13 cellular contexts compared by ENCODE assay signal in the genomic region with DNA sequence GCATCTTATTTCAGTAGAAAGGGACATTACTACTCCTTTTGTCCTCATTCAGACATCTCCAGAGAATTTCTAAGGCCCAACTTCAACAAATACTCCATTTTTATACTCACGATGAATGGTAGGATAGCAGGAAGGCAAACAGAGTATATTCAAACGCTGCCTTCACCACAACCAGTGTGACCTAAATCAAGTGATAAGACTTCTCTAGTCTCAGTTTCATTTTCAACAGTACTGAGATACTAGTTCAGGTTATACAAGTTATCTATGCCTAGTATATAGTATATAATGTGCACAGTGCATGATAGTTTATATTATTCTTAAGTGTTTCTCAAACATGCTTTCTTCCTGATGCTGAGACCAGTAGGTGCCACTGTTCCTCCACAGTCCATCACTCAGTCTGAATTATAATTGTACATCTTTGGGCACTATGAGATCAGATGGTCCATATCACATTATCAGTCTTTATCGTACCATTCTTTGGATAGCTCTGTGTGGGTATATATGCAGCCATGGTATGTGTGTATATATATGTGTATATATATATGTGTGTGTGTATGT.
DNase-seq lines count a peak whose midpoint lies in the region; ATAC-seq and TF ChIP-seq lines count a peak whose summit lies in the region.
"Had no signal": no experiment of that assay in that cellular context is flagged by ENCODE, and none has a peak within 500 bp of the region (broad histone marks: within the 10 kb centered on the region; RNA-seq: fewer than 3 reads in every experiment).

No MANE protein-coding gene starts in this region.

- no peaks in the 10 kb centered on the region for H4K20me1 ChIP-seq in hepatocyte (ENCODE audit: insufficient read depth, poor library complexity, severe bottlenecking)

- H3K4me1 ChIP-seq in hepatocyte (ENCODE audit: insufficient read depth) = no peaks in the 10 kb centered on the region

- H3K27me3 Mint-ChIP-seq in Calu3 (ENCODE audit: unreplicated experiment) = no peaks in the 10 kb centered on the region

- no peaks in the 10 kb centered on the region for H3K79me2 ChIP-seq in hepatocyte

- H3K4me3 Mint-ChIP-seq in Calu3 (ENCODE audit: low read depth, unreplicated experiment) = no peak overlapping the region
- H3K4me3 Mint-ChIP-seq: CD4-positive, CD25-positive, alpha-beta regulatory T cell; T-helper 2 cell treated with Interferon-gamma antibody and Interleukin-4, amounts not matched to agents 5 μg/mL and 100 μg/mL, for 36 hours had no signal

- H3K4me2 ChIP-seq in hepatocyte = no peak overlapping the region

- CTCF ChIA-PET in Calu3 (lab: Charles Lee) = no interaction called here

- 84% methylated on average over 3 of the region's 3 CpGs for WGBS in hepatocyte (ENCODE audit: low lambda C conversion rate, missing lambda C conversion rate)

- H3K9me3 ChIP-seq in hepatocyte (ENCODE audit: low read depth) = no peaks in the 10 kb centered on the region

- H3K4me1 Mint-ChIP-seq in Calu3 (ENCODE audit: low read depth, unreplicated experiment) = peaks cover 32% of the 10 kb centered on the region
- H3K4me1 Mint-ChIP-seq: CD4-positive, CD25-positive, alpha-beta regulatory T cell had no signal

- no peaks in the 10 kb centered on the region for H3K9me3 Mint-ChIP-seq in Calu3 (ENCODE audit: low read depth, unreplicated experiment)
- H3K9me3 Mint-ChIP-seq: CD4-positive, CD25-positive, alpha-beta regulatory T cell; T-helper 2 cell treated with Interferon-gamma antibody and Interleukin-4, amounts not matched to agents 5 μg/mL and 100 μg/mL, for 36 hours had no signal

- no peak overlapping the region for H3K27ac ChIP-seq in hepatocyte

- ATAC-seq in HG03159 (IDR thresholded peaks at IDR 0.05; ENCODE audit: unreplicated experiment) (peak; percentile 60), SK-N-SH treated with all-trans-retinoic acid at 6 μM for 48 hours (peak; percentile 52), HG03095 (IDR thresholded peaks at IDR 0.05; ENCODE audit: unreplicated experiment) (no peak), HG03196 (IDR thresholded peaks at IDR 0.05; ENCODE audit: unreplicated experiment) (no peak)

- no peak overlapping the region for H3K4me3 ChIP-seq in hepatocyte

- H3K27me3 ChIP-seq in hepatocyte = no peaks in the 10 kb centered on the region

- DNase-seq in hepatocyte (ENCODE audit: low spot score) (no peak), NCI-H526 (lab: John Stamatoyannopoulos, UW) (no peak), Calu3 (no peak)
- DNase-seq: amniotic stem cell; MV-4-11; stimulated activated CD4-positive, alpha-beta T cell treated with anti-CD3 and anti-CD28 coated beads, Interleukin-2, amount 100 ng/mL, for 24 hours had no signal

- no peaks in the 10 kb centered on the region for H3K36me3 Mint-ChIP-seq in Calu3 (ENCODE audit: insufficient read depth, unreplicated experiment)
- H3K36me3 Mint-ChIP-seq: CD4-positive, CD25-positive, alpha-beta regulatory T cell had no signal

- H3K9me2 ChIP-seq in hepatocyte (replicated peaks; ENCODE audit: insufficient read depth) = no peaks in the 10 kb centered on the region

- no peak overlapping the region for H3K27ac Mint-ChIP-seq in Calu3 (ENCODE audit: unreplicated experiment)
- H3K27ac Mint-ChIP-seq: CD4-positive, CD25-positive, alpha-beta regulatory T cell; T-helper 2 cell treated with Interferon-gamma antibody and Interleukin-4, amounts not matched to agents 5 μg/mL and 100 μg/mL, for 36 hours had no signal

- intact Hi-C loops in Calu3 (cut with micrococcal nuclease; ENCODE audit: unreplicated experiment) = no loop called here

- no peak overlapping the region for H2AFZ ChIP-seq in hepatocyte

- no TSS peak for BruUV-seq in Calu3 (replicated peaks; lab: Mats Ljungman, UMichigan)

- TF ChIP-seq CTCF in GM12872 (IDR thresholded peaks at IDR 0.05; ENCODE audit: insufficient read depth, low read depth, low read length) (0 out of 3 replicates have a peak, but pooled peaks have one; percentile 4), hepatocyte (IDR thresholded peaks at IDR 0.05; ENCODE audit: poor library complexity) (peak; percentile 15), Calu3 (IDR thresholded peaks at IDR 0.05; ENCODE audit: unreplicated experiment) (no peak)

- no peaks in the 10 kb centered on the region for H3K36me3 ChIP-seq in hepatocyte (replicated peaks; ENCODE audit: insufficient read depth, low read depth)

TF ChIP-seq in SK-N-SH treated with all-trans-retinoic acid at 6 μM for 48 hours, 23 proteins besides CTCF, POLR2A, EP300 and RAD21:
- TF ChIP-seq ZC3H10 (CRISPR knock-in tag; IDR thresholded peaks at IDR 0.05) (no peak), SNAI2 (CRISPR knock-in tag; IDR thresholded peaks at IDR 0.05) (no peak), ZFP30 (CRISPR knock-in tag; IDR thresholded peaks at IDR 0.05) (no peak), CSRNP3 (CRISPR knock-in tag; IDR thresholded peaks at IDR 0.05) (no peak), ARNTL (CRISPR knock-in tag; IDR thresholded peaks at IDR 0.05; ENCODE audit: borderline replicate concordance, low read depth) (no peak), ZNF565 (CRISPR knock-in tag; conservative IDR thresholded peaks at IDR 0.05; ENCODE audit: low read depth) (no peak), GLIS3 (CRISPR knock-in tag; IDR thresholded peaks at IDR 0.05) (no peak), CSDC2 (CRISPR knock-in tag; IDR thresholded peaks at IDR 0.05) (no peak), BACH2 (CRISPR knock-in tag; IDR thresholded peaks at IDR 0.05; ENCODE audit: borderline replicate concordance) (no peak), ESRRG (CRISPR knock-in tag; IDR thresholded peaks at IDR 0.05) (no peak), ZNF70 (CRISPR knock-in tag; IDR thresholded peaks at IDR 0.05) (no peak), PATZ1 (CRISPR knock-in tag; IDR thresholded peaks at IDR 0.05; ENCODE audit: borderline replicate concordance) (no peak), ZFP3 (CRISPR knock-in tag; IDR thresholded peaks at IDR 0.05) (no peak), PPARA (CRISPR knock-in tag; IDR thresholded peaks at IDR 0.05; ENCODE audit: borderline replicate concordance) (no peak), ZNF8 (CRISPR knock-in tag; IDR thresholded peaks at IDR 0.05) (no peak), TCF4 (CRISPR knock-in tag; IDR thresholded peaks at IDR 0.05; ENCODE audit: borderline replicate concordance) (no peak), OSR1 (CRISPR knock-in tag; IDR thresholded peaks at IDR 0.05) (no peak)
- TF ChIP-seq, protein P1, sequence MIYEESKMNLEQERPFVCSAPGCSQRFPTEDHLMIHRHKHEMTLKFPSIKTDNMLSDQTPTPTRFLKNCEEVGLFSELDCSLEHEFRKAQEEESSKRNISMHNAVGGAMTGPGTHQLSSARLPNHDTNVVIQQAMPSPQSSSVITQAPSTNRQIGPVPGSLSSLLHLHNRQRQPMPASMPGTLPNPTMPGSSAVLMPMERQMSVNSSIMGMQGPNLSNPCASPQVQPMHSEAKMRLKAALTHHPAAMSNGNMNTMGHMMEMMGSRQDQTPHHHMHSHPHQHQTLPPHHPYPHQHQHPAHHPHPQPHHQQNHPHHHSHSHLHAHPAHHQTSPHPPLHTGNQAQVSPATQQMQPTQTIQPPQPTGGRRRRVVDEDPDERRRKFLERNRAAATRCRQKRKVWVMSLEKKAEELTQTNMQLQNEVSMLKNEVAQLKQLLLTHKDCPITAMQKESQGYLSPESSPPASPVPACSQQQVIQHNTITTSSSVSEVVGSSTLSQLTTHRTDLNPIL (CRISPR knock-in tag; IDR thresholded peaks at IDR 0.05; ENCODE audit: low read depth) = no peak
- TF ChIP-seq, protein P2, sequence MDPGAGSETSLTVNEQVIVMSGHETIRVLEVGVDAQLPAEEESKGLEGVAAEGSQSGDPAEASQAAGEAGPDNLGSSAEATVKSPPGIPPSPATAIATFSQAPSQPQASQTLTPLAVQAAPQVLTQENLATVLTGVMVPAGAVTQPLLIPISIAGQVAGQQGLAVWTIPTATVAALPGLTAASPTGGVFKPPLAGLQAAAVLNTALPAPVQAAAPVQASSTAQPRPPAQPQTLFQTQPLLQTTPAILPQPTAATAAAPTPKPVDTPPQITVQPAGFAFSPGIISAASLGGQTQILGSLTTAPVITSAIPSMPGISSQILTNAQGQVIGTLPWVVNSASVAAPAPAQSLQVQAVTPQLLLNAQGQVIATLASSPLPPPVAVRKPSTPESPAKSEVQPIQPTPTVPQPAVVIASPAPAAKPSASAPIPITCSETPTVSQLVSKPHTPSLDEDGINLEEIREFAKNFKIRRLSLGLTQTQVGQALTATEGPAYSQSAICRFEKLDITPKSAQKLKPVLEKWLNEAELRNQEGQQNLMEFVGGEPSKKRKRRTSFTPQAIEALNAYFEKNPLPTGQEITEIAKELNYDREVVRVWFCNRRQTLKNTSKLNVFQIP (CRISPR knock-in tag; IDR thresholded peaks at IDR 0.05; ENCODE audit: borderline replicate concordance, low read depth) = no peak
TF ChIP-seq in SK-N-SH treated with all-trans-retinoic acid at 6 μM for 48 hours: peak in this region for 0.

Comparison
In these comparisons a context has a peak if more than half of its experiments do, and no peak if none do; other contexts are left out.
1. ATAC-seq: peak in HG03159 (single experiment) and SK-N-SH treated with all-trans-retinoic acid at 6 μM for 48 hours (single experiment); none in HG03095 (single experiment) and HG03196 (single experiment).